In the genomic region with DNA sequence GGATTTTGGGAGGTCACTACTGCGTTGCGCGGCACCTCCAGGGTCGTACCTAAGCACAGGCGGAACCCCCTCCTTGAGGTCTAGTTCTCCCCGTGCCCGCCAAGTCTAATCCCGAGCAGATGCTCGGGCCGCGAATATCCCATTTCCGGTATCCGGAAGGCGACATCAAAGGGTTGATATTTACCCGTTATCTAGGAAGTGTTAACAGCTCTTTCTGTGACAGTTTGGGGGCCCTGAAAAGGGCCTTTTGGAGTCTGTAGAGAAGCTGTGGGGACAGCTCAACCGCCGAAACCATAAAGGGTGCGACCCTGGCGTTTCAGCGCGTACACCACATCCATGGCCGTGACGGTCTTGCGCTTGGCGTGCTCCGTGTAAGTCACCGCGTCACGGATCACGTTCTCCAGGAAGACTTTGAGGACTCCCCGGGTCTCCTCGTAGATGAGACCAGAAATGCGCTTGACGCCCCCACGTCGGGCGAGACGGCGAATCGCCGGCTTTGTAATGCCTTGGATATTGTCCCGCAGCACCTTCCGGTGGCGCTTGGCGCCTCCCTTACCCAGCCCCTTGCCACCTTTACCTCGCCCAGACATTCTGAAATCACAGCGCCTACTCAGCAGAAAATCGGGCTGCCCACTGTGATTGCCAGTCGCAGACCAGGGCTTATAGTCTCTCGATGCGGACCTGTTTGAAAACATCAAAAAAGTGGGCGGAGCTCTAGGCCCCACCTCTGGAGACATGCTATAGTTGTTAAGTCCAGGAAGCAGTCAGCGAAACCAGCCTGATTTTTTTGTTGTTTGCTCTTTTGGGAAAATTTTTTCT, we compare ENCODE assay signal across 8 cellular contexts. TPM values are rescaled to one million over a fixed set of nuclear protein-coding genes. Genes with fewer than 3 reads are reported as not detected.
A peak's percentile ranks its signal among the peaks of the same experiment; 100 is the strongest.
DNase-seq lines count a peak whose midpoint lies in the region; ATAC-seq, FAIRE-seq and TF ChIP-seq lines count a peak whose summit lies in the region.

No MANE protein-coding gene starts in this region.

- H3K9me3 ChIP-seq in cardiac muscle cell (ENCODE audit: low read depth) (no peaks in the 10 kb centered on the region), pancreas (no peaks in the 10 kb centered on the region), tibial artery (peaks cover 0 to 5% (median 0%) of the 10 kb centered on the region in 3 donors)

- H3K9me3 Mint-ChIP-seq in activated naive CD8-positive, alpha-beta T cell treated with anti-CD3 and anti-CD28 coated beads, Interleukin-2, amount 10 ng/mL, durations not matched to agents 7 days and 5 days: peaks cover 1% of the 10 kb centered on the region

- H3K4me3 Mint-ChIP-seq in activated naive CD8-positive, alpha-beta T cell treated with anti-CD3 and anti-CD28 coated beads, Interleukin-2, amount 10 ng/mL, durations not matched to agents 7 days and 5 days: peak overlapping the region; percentile 94

- no peak for FAIRE-seq in pancreas (lab: Jason Lieb, UNC)

- TF ChIP-seq CTCF in cardiac muscle cell (IDR thresholded peaks at IDR 0.05; ENCODE audit: low read depth, low read length) (no peak), pancreas (IDR thresholded peaks at IDR 0.05) (no peak), tibial artery (IDR thresholded peaks at IDR 0.05) (no peak)

- DNase-seq in GM03348 (ENCODE audit: low spot score) (peak; percentile 89), NCI-H1048 (lab: John Stamatoyannopoulos, UW) (peak; percentile 42), SKM-1 (lab: John Stamatoyannopoulos, UW; ENCODE audit: unreplicated experiment) (peak; percentile 17), cardiac muscle cell (ENCODE audit: low read depth in 1 of 2, low spot score in 1 of 2) (peak; percentile 89 to 95), pancreas (peak; percentile 90 to 97 (median 94)), tibial artery (peak; percentile 98)
- peak; percentile 91 for DNase-seq in activated naive CD8-positive, alpha-beta T cell treated with anti-CD3 and anti-CD28 coated beads, Interleukin-2, amount 10 ng/mL, durations not matched to agents 7 days and 5 days

- no peaks in the 10 kb centered on the region for H3K27me3 Mint-ChIP-seq in activated naive CD8-positive, alpha-beta T cell treated with anti-CD3 and anti-CD28 coated beads, Interleukin-2, amount 10 ng/mL, durations not matched to agents 7 days and 5 days

- intact Hi-C loops in pancreas (cut with DNase I) (no loop called here), tibial artery (cut with DNase I; ENCODE audit: low total_unique reads) (no loop called here)

- ATAC-seq in HG02571 (IDR thresholded peaks at IDR 0.05; ENCODE audit: unreplicated experiment): peak; percentile 25
- peak; percentile 16 for ATAC-seq in activated naive CD8-positive, alpha-beta T cell treated with anti-CD3 and anti-CD28 coated beads, Interleukin-2, amount 10 ng/mL, durations not matched to agents 7 days and 5 days (ENCODE audit: low read depth)
- peak; percentile 51 to 70 (median 60) for ATAC-seq in pancreas

- H3K4me3 ChIP-seq in cardiac muscle cell (peak overlapping the region; percentile 73), pancreas (peak overlapping the region; percentile 64 to 85 (median 70)), tibial artery (peak overlapping the region; percentile 80 to 94)

- H3K36me3 Mint-ChIP-seq in activated naive CD8-positive, alpha-beta T cell treated with anti-CD3 and anti-CD28 coated beads, Interleukin-2, amount 10 ng/mL, durations not matched to agents 7 days and 5 days: peaks cover 31% of the 10 kb centered on the region

- 0% methylated on average over 53 of the region's 53 CpGs for whole genome bisulfite sequencing in pancreas, 2 donors

- H3K27ac Mint-ChIP-seq in activated naive CD8-positive, alpha-beta T cell treated with anti-CD3 and anti-CD28 coated beads, Interleukin-2, amount 10 ng/mL, durations not matched to agents 7 days and 5 days: peak overlapping the region; percentile 99

- H3K4me1 ChIP-seq in cardiac muscle cell (ENCODE audit: low read depth): peaks cover 5% of the 10 kb centered on the region
- H3K4me1 ChIP-seq in pancreas: peaks cover 0 to 4% (median 3%) of the 10 kb centered on the region in 3 donors
- peaks cover 0 to 40% (median 4%) of the 10 kb centered on the region in 4 donors for H3K4me1 ChIP-seq in tibial artery

- H3K27me3 ChIP-seq in cardiac muscle cell (peaks cover 11% of the 10 kb centered on the region), pancreas (no peaks in the 10 kb centered on the region), tibial artery (no peaks in the 10 kb centered on the region)

- H3K27ac ChIP-seq in cardiac muscle cell (peak overlapping the region; percentile 94), pancreas (peak overlapping the region; percentile 92 to 99 (median 94)), tibial artery (peak overlapping the region; percentile 96 to 97)

- peaks cover 37% of the 10 kb centered on the region for H3K4me1 Mint-ChIP-seq in activated naive CD8-positive, alpha-beta T cell treated with anti-CD3 and anti-CD28 coated beads, Interleukin-2, amount 10 ng/mL, durations not matched to agents 7 days and 5 days

- POLR2A ChIA-PET in activated naive CD8-positive, alpha-beta T cell treated with anti-CD3 and anti-CD28 coated beads, Interleukin-2, amount 10 ng/mL, durations not matched to agents 7 days and 5 days (lab: Charles Lee): interaction anchor here (0.6 to 8.4 kb wide), 46 partner anchors 9 to 800 kb away, joined by 3 to 186 read pairs (median 4); a partner anchor contains a TSS

- H3K36me3 ChIP-seq in cardiac muscle cell: no peaks in the 10 kb centered on the region
- H3K36me3 ChIP-seq in pancreas: no peaks in the 10 kb centered on the region
- peaks cover 0 to 12% (median 5%) of the 10 kb centered on the region in 3 donors for H3K36me3 ChIP-seq in tibial artery

RNA-seq across cellular contexts. Expression of a gene that starts 32.6 kb away (rescaled TPM):
- 10 to 100 TPM; 90.9 to 98.0 TPM for total RNA-seq in activated naive CD8-positive, alpha-beta T cell treated with anti-CD3 and anti-CD28 coated beads, Interleukin-2, amount 10 ng/mL, durations not matched to agents 7 days and 5 days
- total RNA-seq in cardiac muscle cell: 24.5 and 28.2 TPM in 2 replicates
- polyA plus RNA-seq in cardiac muscle cell: 67.7 and 80.8 TPM in 2 replicates
- 10 to 100 TPM; 12.5 to 28.5 (median 23.2) TPM for total RNA-seq in pancreas
- 10 to 100 TPM in 1 of 2 donors, 1 to 10 TPM in 1; 7.9 to 14.6 TPM for polyA plus RNA-seq in pancreas

RNA-seq across cellular contexts. Expression of a gene that starts 32.8 kb away (rescaled TPM):
- 1 to 10 TPM; 1.3 to 1.6 TPM for total RNA-seq in activated naive CD8-positive, alpha-beta T cell treated with anti-CD3 and anti-CD28 coated beads, Interleukin-2, amount 10 ng/mL, durations not matched to agents 7 days and 5 days
- total RNA-seq in cardiac muscle cell: 0.56 and 1.0 TPM in 2 replicates
- polyA plus RNA-seq in cardiac muscle cell: 1.7 and 3.2 TPM in 2 replicates
- total RNA-seq in pancreas: 1 to 10 TPM in 1 of 6 donors, under 1 TPM in 5; 0.28 to 1.0 (median 0.54) TPM
- polyA plus RNA-seq in pancreas: under 1 TPM; 0.72 to 0.89 TPM

RNA-seq across cellular contexts. Expression of a gene that starts 43.3 kb away (rescaled TPM):
- total RNA-seq in activated naive CD8-positive, alpha-beta T cell treated with anti-CD3 and anti-CD28 coated beads, Interleukin-2, amount 10 ng/mL, durations not matched to agents 7 days and 5 days: not detected
- total RNA-seq in cardiac muscle cell: not detected in 2 replicates
- 0.16 and 0.22 TPM in 2 replicates for polyA plus RNA-seq in cardiac muscle cell
- under 1 TPM in 3 of 6 donors, not detected in 3; 0.12 to 0.19 (median 0.15) TPM for total RNA-seq in pancreas
- under 1 TPM; 0.21 to 0.30 TPM for polyA plus RNA-seq in pancreas

Comparison
In these comparisons a context has a peak if more than half of its experiments do, and no peak if none do; other contexts are left out.
1. Peak in every context shown above with its lines: DNase-seq, ATAC-seq, H3K4me3 ChIP-seq and H3K27ac ChIP-seq.
2. DNase-seq: peak in every context shown above with its lines; median percentile 98 in tibial artery; 94 in pancreas; 92 in cardiac muscle cell; 91 in activated naive CD8-positive, alpha-beta T cell treated with anti-CD3 and anti-CD28 coated beads, Interleukin-2, amount 10 ng/mL, durations not matched to agents 7 days and 5 days; 89 in GM03348; 42 in NCI-H1048; 17 in SKM-1.